Comparison of ENCODE assay signal across 20 cellular contexts in genomic region chr15:43277231-43277823, GRCh38. TPM values are rescaled to one million over a fixed set of nuclear protein-coding genes. Genes with fewer than 3 reads are reported as not detected.
"Had no signal": no experiment of that assay in that cellular context is flagged by ENCODE, and none has a peak within 500 bp of the region (broad histone marks: within the 10 kb centered on the region; RNA-seq: fewer than 3 reads in every experiment).

No MANE protein-coding gene starts in this region.

- H3K4me1 Mint-ChIP-seq: activated CD4-positive, alpha-beta T cell treated with anti-CD3 and anti-CD28 coated beads for 36 hours; central memory CD8-positive, alpha-beta T cell had no signal

- H3K9me3 Mint-ChIP-seq: central memory CD8-positive, alpha-beta T cell had no signal

- DNase-seq: activated CD4-positive, alpha-beta memory T cell treated with anti-CD3 and anti-CD28 coated beads for 36 hours; activated CD4-positive, alpha-beta T cell treated with anti-CD3 and anti-CD28 coated beads for 36 hours; activated effector memory CD4-positive, alpha-beta T cell treated with anti-CD3 and anti-CD28 coated beads, Interleukin-2, amount 50 U/mL, for 16 hours; activated T-cell treated with anti-CD3 and anti-CD28 coated beads, Interleukin-2, amount 50 U/mL, for 4 hours; amniotic stem cell; effector memory CD4-positive, alpha-beta T cell; foreskin melanocyte; left cardiac atrium; lower lobe of right lung; midbrain; naive B cell; retina; stimulated activated CD4-positive, alpha-beta T cell treated with anti-CD3 and anti-CD28 coated beads, Interleukin-2, amount 100 ng/mL, for 48 hours; stimulated activated naive CD4-positive, alpha-beta T cell treated with Interleukin-2 at 50 U/mL for 16 hours; transverse colon had no signal

- H3K36me3 ChIP-seq: lower lobe of right lung, transverse colon had no signal

- H2AFZ ChIP-seq: parathyroid adenoma had no signal

- H3K27ac ChIP-seq: lower lobe of right lung, parathyroid adenoma, transverse colon had no signal

- H3K4me3 ChIP-seq: lower lobe of right lung, transverse colon had no signal

- H3K27ac Mint-ChIP-seq: activated CD4-positive, alpha-beta memory T cell treated with anti-CD3 and anti-CD28 coated beads for 36 hours; activated CD4-positive, alpha-beta T cell treated with anti-CD3 and anti-CD28 coated beads for 36 hours; activated naive CD8-positive, alpha-beta T cell had no signal

- H3K9me3 ChIP-seq: lower lobe of right lung, transverse colon had no signal

- H3K36me3 Mint-ChIP-seq: activated CD4-positive, alpha-beta memory T cell treated with anti-CD3 and anti-CD28 coated beads for 36 hours; activated naive CD8-positive, alpha-beta T cell had no signal

- H3K4me1 ChIP-seq: lower lobe of right lung, parathyroid adenoma, transverse colon had no signal

- H3K79me2 ChIP-seq: parathyroid adenoma had no signal

- ATAC-seq: activated CD4-positive, alpha-beta T cell treated with anti-CD3 and anti-CD28 coated beads for 36 hours; activated T-cell treated with anti-CD3 and anti-CD28 coated beads, Interleukin-2, amount 50 U/mL, for 4 hours; left cardiac atrium had no signal

- H3K4me3 Mint-ChIP-seq: activated CD4-positive, alpha-beta memory T cell treated with anti-CD3 and anti-CD28 coated beads for 36 hours; activated CD4-positive, alpha-beta T cell treated with anti-CD3 and anti-CD28 coated beads for 36 hours; activated naive CD8-positive, alpha-beta T cell; activated T-cell treated with anti-CD3 and anti-CD28 coated beads, Interleukin-2, amount 50 U/mL, for 4 hours; central memory CD8-positive, alpha-beta T cell; naive B cell had no signal

- H3K9ac ChIP-seq: parathyroid adenoma had no signal

RNA-seq across cellular contexts. Expression of gene TGM5, which starts 10.6 kb away (rescaled TPM):
- total RNA-seq: activated CD4-positive, alpha-beta memory T cell treated with anti-CD3 and anti-CD28 coated beads for 36 hours; activated CD4-positive, alpha-beta T cell treated with anti-CD3 and anti-CD28 coated beads for 36 hours; activated T-cell treated with anti-CD3 and anti-CD28 coated beads, Interleukin-2, amount 50 U/mL, for 4 hours; left cardiac atrium had no signal

RNA-seq across cellular contexts. Expression of gene TGM7, which starts 24.7 kb away (rescaled TPM):
- total RNA-seq: activated CD4-positive, alpha-beta memory T cell treated with anti-CD3 and anti-CD28 coated beads for 36 hours; activated CD4-positive, alpha-beta T cell treated with anti-CD3 and anti-CD28 coated beads for 36 hours; activated T-cell treated with anti-CD3 and anti-CD28 coated beads, Interleukin-2, amount 50 U/mL, for 4 hours; fibroblast of lung; left cardiac atrium; lower lobe of right lung; T-helper 1 cell treated with Interleukin-12 subunit alpha and Interleukin-12 subunit beta and Interleukin-4 antibody, amounts not matched to agents 30 ng/mL and 1 ng/mL, for 36 hours; transverse colon had no signal

RNA-seq across cellular contexts. Expression of gene EPB42, which starts 56.5 kb away (rescaled TPM):
- total RNA-seq: activated CD4-positive, alpha-beta memory T cell treated with anti-CD3 and anti-CD28 coated beads for 36 hours; activated CD4-positive, alpha-beta T cell treated with anti-CD3 and anti-CD28 coated beads for 36 hours; activated T-cell treated with anti-CD3 and anti-CD28 coated beads, Interleukin-2, amount 50 U/mL, for 4 hours; fibroblast of lung; lower lobe of right lung; T-helper 1 cell treated with Interleukin-12 subunit alpha and Interleukin-12 subunit beta and Interleukin-4 antibody, amounts not matched to agents 30 ng/mL and 1 ng/mL, for 36 hours; transverse colon had no signal
